In genomic region chrX:43744284-43744683, GRCh38 we compare ENCODE assay signal across 18 cellular contexts.
"Had no signal": no experiment of that assay in that cellular context is flagged by ENCODE, and none has a peak within 500 bp of the region (broad histone marks: within the 10 kb centered on the region; RNA-seq: fewer than 3 reads in every experiment).

No MANE protein-coding gene starts in this region.

- H3K4me1 ChIP-seq: vagina had no signal

- H3K9me3 ChIP-seq: esophagus muscularis mucosa, gastrocnemius medialis, heart right ventricle, mucosa of descending colon, ovary, tibial nerve, upper lobe of right lung, vagina had no signal

- H3K36me3 ChIP-seq: heart right ventricle, ovary, tibial nerve, upper lobe of right lung, vagina had no signal

- DNase-seq: dorsolateral prefrontal cortex; effector CD8-positive, alpha-beta T cell; gastrocnemius medialis; heart right ventricle; hypothalamus; left colon; mucosa of descending colon; naive thymus-derived CD8-positive, alpha-beta T cell; ovary; right cardiac atrium; stimulated activated CD4-positive, alpha-beta T cell treated with anti-CD3 and anti-CD28 coated beads, Interleukin-2, amount 100 ng/mL, for 48 hours; stimulated activated naive CD8-positive, alpha-beta T cell treated with anti-CD3 and anti-CD28 coated beads, Interleukin-15, Interleukin-2, amounts not matched to agents 100 U/mL and 50 U/mL, for 24 hours; upper lobe of right lung had no signal

- H3K4me3 ChIP-seq: coronary artery, dorsolateral prefrontal cortex, esophagus muscularis mucosa, gastrocnemius medialis, heart right ventricle, mucosa of descending colon, ovary, smooth muscle cell, tibial nerve, upper lobe of right lung, vagina had no signal

- H3K27me3 ChIP-seq: esophagus muscularis mucosa, gastrocnemius medialis, ovary, tibial nerve, upper lobe of right lung, vagina had no signal

- H3K27ac ChIP-seq: coronary artery, dorsolateral prefrontal cortex, esophagus muscularis mucosa, heart right ventricle, ovary, tibial nerve, upper lobe of right lung, vagina had no signal
